ENCODE assay signal across 8 cellular contexts in genomic region chr10:33652870-33653269, GRCh38.
"Had no signal": no experiment of that assay in that cellular context is flagged by ENCODE, and none has a peak within 500 bp of the region (broad histone marks: within the 10 kb centered on the region; RNA-seq: fewer than 3 reads in every experiment).

No MANE protein-coding gene starts in this region.

- DNase-seq: GOT3, H7 had no signal

- H3K27ac ChIP-seq: HL-60, KMS-11 had no signal

- H3K9me3 ChIP-seq: HAP-1 had no signal

- H3K4me3 ChIP-seq: GM23248, HAP-1 had no signal

- H3K9ac ChIP-seq: GM23248, KMS-11 had no signal

- H3K36me3 ChIP-seq: HAP-1 had no signal

- ATAC-seq: HCT116, HepG2 had no signal

- H3K4me2 ChIP-seq: KMS-11 had no signal

- H3K4me1 ChIP-seq: HAP-1 had no signal
